1 cellular context compared by ENCODE assay signal in the genomic region with DNA sequence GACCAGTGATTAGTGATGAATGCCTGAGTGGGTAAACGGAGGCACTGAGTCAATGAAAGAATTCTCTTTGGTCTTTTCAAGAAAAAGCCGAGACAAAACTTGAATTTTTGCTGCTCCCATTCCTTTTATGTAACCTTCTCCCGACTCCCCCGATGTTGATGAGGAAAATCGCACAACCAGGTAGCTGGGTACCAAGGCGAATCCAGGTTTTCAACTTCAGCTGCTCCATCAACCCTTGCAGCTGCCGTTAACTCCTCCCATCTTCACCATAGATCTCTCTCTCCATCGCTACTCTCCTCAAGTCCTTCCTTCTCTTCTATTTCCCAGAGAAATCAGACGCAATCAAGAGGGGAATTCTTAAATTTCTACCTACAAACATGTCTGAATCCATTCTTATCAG.
TF ChIP-seq lines count a peak whose summit lies in the region.

No MANE protein-coding gene starts in this region.

TF ChIP-seq in A549, 52 proteins besides CTCF, POLR2A, EP300 and RAD21:
- TF ChIP-seq HOXB5 (CRISPR knock-in tag; IDR thresholded peaks at IDR 0.05) (no peak), ESRRA (IDR thresholded peaks at IDR 0.05; ENCODE audit: borderline replicate concordance, low read length) (no peak), SMC3 (IDR thresholded peaks at IDR 0.05) (no peak), RARB (CRISPR knock-in tag; IDR thresholded peaks at IDR 0.05) (no peak), ZC3H11A (IDR thresholded peaks at IDR 0.05) (no peak), GATA3 (IDR thresholded peaks at IDR 0.05; ENCODE audit: borderline replicate concordance) (no peak), KDM1A (IDR thresholded peaks at IDR 0.05; ENCODE audit: low read depth) (no peak), FOSL2 (IDR thresholded peaks at IDR 0.05) (no peak), FOSL2 (CRISPR knock-in tag; IDR thresholded peaks at IDR 0.05) (no peak), NR3C1 (IDR thresholded peaks at IDR 0.05) (no peak)
